Comparison of ENCODE assay signal across 1 cellular context in the genomic region with DNA sequence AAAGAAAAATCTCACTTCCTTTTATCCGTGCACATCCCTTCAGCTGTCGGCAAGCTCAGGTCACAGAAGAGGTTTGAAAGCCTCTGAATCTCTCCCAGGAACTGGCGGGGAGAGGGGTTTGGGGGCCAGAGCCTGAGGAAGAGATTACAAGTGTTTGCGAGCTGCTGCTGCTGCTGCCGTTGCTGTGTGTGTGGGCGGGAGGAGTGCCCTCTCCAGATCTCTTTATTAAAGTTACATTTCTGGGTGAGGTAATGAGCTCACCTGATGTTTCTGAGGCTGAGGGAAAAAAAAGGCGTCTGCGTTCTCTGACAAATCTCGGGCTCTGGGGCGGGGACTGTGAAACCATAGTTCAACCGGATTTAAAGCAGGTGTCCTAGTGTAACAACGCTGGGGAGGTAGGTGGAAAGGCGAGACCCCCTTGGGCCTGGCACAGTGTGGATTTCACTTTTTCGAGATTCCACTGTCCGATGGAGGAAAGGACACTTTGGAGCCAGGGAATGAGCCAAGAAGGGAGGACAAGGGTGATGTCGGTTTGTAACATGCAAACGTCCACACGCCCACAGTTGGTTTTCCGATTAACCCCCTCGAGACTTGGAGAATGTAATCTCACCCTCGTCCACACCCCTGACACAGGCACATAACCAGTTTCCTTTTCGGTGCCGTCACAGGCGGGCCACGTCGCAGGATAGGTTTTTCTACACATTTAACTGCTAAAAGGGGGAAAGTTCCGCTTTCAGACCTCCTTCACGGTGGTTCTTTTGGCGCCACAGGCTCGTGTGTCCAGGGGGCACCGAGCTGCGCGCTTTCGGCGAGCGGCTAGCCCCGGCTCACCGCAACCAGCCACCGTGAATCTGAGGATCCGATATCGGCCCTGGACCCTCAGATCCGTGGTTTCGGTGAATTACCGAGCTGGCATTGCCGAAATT.
A peak's percentile ranks its signal among the peaks of the same experiment; 100 is the strongest.
TF ChIP-seq lines count a peak whose summit lies in the region.

No MANE protein-coding gene starts in this region.

TF ChIP-seq in A549, 52 proteins besides CTCF, POLR2A, EP300 and RAD21 (continued from another document):
- TF ChIP-seq JUN (IDR thresholded peaks at IDR 0.05) (0 out of 5 replicates have a peak, but pooled peaks of 1 of the 2 experiments have one; percentile 11), NPAS2 (CRISPR knock-in tag; IDR thresholded peaks at IDR 0.05; ENCODE audit: borderline replicate concordance) (no peak)
